ENCODE assay signal across 8 cellular contexts in genomic region chr11:63916837-63917684, GRCh38. TPM values are rescaled to one million over a fixed set of nuclear protein-coding genes. Genes with fewer than 3 reads are reported as not detected.
DNase-seq lines count a peak whose midpoint lies in the region; ATAC-seq and TF ChIP-seq lines count a peak whose summit lies in the region.

Gene RCOR2, minus strand, starts transcription at chr11:63917164. Its CDS starts 708 bp downstream, at chr11:63916456.

- peaks cover 80% of the 10 kb centered on the region for H3F3A ChIP-seq in neural progenitor cell (ENCODE audit: low read depth)

- H3K27ac ChIP-seq in foreskin keratinocyte (no peak within 1 kb of the TSS), neural progenitor cell (peak within 1 kb of the TSS; percentile 94), suprapubic skin (peak within 1 kb of the TSS; percentile 75)

- H3K27me3 Mint-ChIP-seq in neural progenitor cell (ENCODE audit: insufficient read depth, low read depth), result peaks cover 6% of the 10 kb centered on the region

- 2% methylated on average over 21 of the region's 85 CpGs for WGBS in suprapubic skin

- ATAC-seq in foreskin keratinocyte (peak; percentile 49), GM19455 (IDR thresholded peaks at IDR 0.05; ENCODE audit: unreplicated experiment) (no peak)

- H3K4me3 Mint-ChIP-seq in neural progenitor cell, result peak within 1 kb of the TSS; percentile 96

- peaks cover 11% of the 10 kb centered on the region for H3K27me3 ChIP-seq in foreskin keratinocyte
- no peaks in the 10 kb centered on the region for H3K27me3 ChIP-seq in neural progenitor cell
- no peaks in the 10 kb centered on the region for H3K27me3 ChIP-seq in suprapubic skin

- H3K9me3 Mint-ChIP-seq in neural progenitor cell, result peaks cover 2% of the 10 kb centered on the region

- peaks cover 46% of the 10 kb centered on the region for H4K20me1 ChIP-seq in neural progenitor cell (ENCODE audit: low read depth)

- no peak within 1 kb of the TSS for H2AFZ ChIP-seq in neural progenitor cell (replicated peaks)

- peak within 1 kb of the TSS; percentile 92 for H3K27ac Mint-ChIP-seq in neural progenitor cell

- H3K4me1 Mint-ChIP-seq in neural progenitor cell, result peaks cover 41% of the 10 kb centered on the region

- H3K4me3 ChIP-seq in neural progenitor cell (peak within 1 kb of the TSS; percentile 95), suprapubic skin (peak within 1 kb of the TSS; percentile 57)

- peaks cover 13% of the 10 kb centered on the region for H3K4me1 ChIP-seq in foreskin keratinocyte
- peaks cover 52% of the 10 kb centered on the region for H3K4me1 ChIP-seq in neural progenitor cell
- H3K4me1 ChIP-seq in suprapubic skin, result peaks cover 50% of the 10 kb centered on the region

- H3K4me2 ChIP-seq in neural progenitor cell, result peak within 1 kb of the TSS; percentile 95

- peaks cover 10% of the 10 kb centered on the region for H3K36me3 Mint-ChIP-seq in neural progenitor cell

- H3K9ac ChIP-seq in neural progenitor cell, result peak within 1 kb of the TSS; percentile 70

- TF ChIP-seq CTCF in foreskin keratinocyte (conservative IDR thresholded peaks at IDR 0.05) (no peak), neural progenitor cell (IDR thresholded peaks at IDR 0.05) (no peak), suprapubic skin (IDR thresholded peaks at IDR 0.05) (no peak)

- H3K79me2 ChIP-seq in neural progenitor cell (ENCODE audit: low read depth), result peaks cover 47% of the 10 kb centered on the region

- DNase-seq in ELR (ENCODE audit: low read depth) (peak; percentile 78), LHCN-M2 (ENCODE audit: low read depth) (peak; percentile 66), RPMI7951 (ENCODE audit: low read depth) (peak; percentile 84), foreskin keratinocyte (peak in 1 of 2 donors; percentile 52), neural progenitor cell (ENCODE audit: low spot score) (peak; percentile 95), suprapubic skin (ENCODE audit: low spot score in 2 of 2) (no peak)
- peak; percentile 71 for DNase-seq in activated naive CD4-positive, alpha-beta T cell treated with Interleukin-2 at 50 U/mL for 16 hours

- no peak for TF ChIP-seq EP300 in suprapubic skin (IDR thresholded peaks at IDR 0.05)

- no peaks in the 10 kb centered on the region for H3K36me3 ChIP-seq in neural progenitor cell
- H3K36me3 ChIP-seq in suprapubic skin, result no peaks in the 10 kb centered on the region

- no peak for TF ChIP-seq POLR2A in suprapubic skin (IDR thresholded peaks at IDR 0.05)

- H3K9me3 ChIP-seq in neural progenitor cell (ENCODE audit: low read depth) (no peaks in the 10 kb centered on the region), suprapubic skin (no peaks in the 10 kb centered on the region)

RNA-seq across cellular contexts. Expression of gene RCOR2, which starts in this region (rescaled TPM):
- 0.23 and 0.58 TPM in 2 replicates for total RNA-seq in LHCN-M2 (2014; rRNA removed)
- 0.26 TPM for polyA plus RNA-seq in LHCN-M2 (2012)
- total RNA-seq in RPMI7951 (2014; rRNA removed; shearing (Covaris generic)), result 0.96 and 2.1 TPM in 2 replicates
- total RNA-seq in foreskin keratinocyte, result 1.5 and 1.8 TPM in 2 replicates
- 1.7 and 1.8 TPM in 2 replicates for polyA plus RNA-seq in foreskin keratinocyte
- total RNA-seq in neural progenitor cell (ENCODE audit: low replicate concordance), result 70.6 and 139 TPM in 2 replicates
- under 1 TPM in 2 of 4 donors, not detected in 2; 0.21 to 0.34 TPM for total RNA-seq in suprapubic skin

Comparison
In these comparisons a context has a peak if more than half of its experiments do, and no peak if none do; other contexts are left out.
1. RNA of gene RCOR2 (total RNA-seq): 70.6 to 139 TPM in neural progenitor cell; 1.5 to 1.8 TPM in foreskin keratinocyte, 0.96 to 2.1 TPM in RPMI7951, 0.23 to 0.58 TPM in LHCN-M2 and 0.21 to 0.34 TPM in suprapubic skin; every median in the first group is over 10 times any median in the second.
2. Peak in DNase-seq in LHCN-M2; RNA of the gene not detected or under 1 TPM.
3. DNase-seq: peak in ELR (single experiment), RPMI7951 (single experiment), activated naive CD4-positive, alpha-beta T cell treated with Interleukin-2 at 50 U/mL for 16 hours (single experiment) and neural progenitor cell (single experiment); none in suprapubic skin (0 of 2).